In genomic region chr4:120829113-120829831, GRCh38 we compare ENCODE assay signal across 21 cellular contexts.
DNase-seq lines count a peak whose midpoint lies in the region; ATAC-seq, FAIRE-seq and TF ChIP-seq lines count a peak whose summit lies in the region.
"Had no signal": no experiment of that assay in that cellular context is flagged by ENCODE, and none has a peak within 500 bp of the region (broad histone marks: within the 10 kb centered on the region; RNA-seq: fewer than 3 reads in every experiment).

No MANE protein-coding gene starts in this region.

- no peak overlapping the region for H3K27ac Mint-ChIP-seq in stimulated activated naive CD8-positive, alpha-beta T cell treated with anti-CD3 and anti-CD28 coated beads, Interleukin-15, amount 100 ng/mL, for 72 hours
- H3K27ac Mint-ChIP-seq: activated CD4-positive, alpha-beta T cell treated with anti-CD3 and anti-CD28 coated beads, Interleukin-2, amount 10 ng/mL, durations not matched to agents 7 days and 5 days; activated naive CD8-positive, alpha-beta T cell treated with anti-CD3 and anti-CD28 coated beads, Interleukin-2, amount 10 ng/mL, durations not matched to agents 7 days and 5 days; CD4-positive, alpha-beta T cell; T-cell; type B pancreatic cell had no signal

- H3K4me3 ChIP-seq in AG10803 (ENCODE audit: low read length) (no peak overlapping the region), hepatocyte (no peak overlapping the region), HepG2 (replicated peaks in 1 of 3; ENCODE audit: insufficient read depth in 1 of 3, low read depth in 2 of 3, low read length in 3 of 3) (no peak overlapping the region)

- no peak for ATAC-seq in HepG2
- no peak for ATAC-seq in stimulated activated naive CD8-positive, alpha-beta T cell treated with anti-CD3 and anti-CD28 coated beads, Interleukin-15, amount 100 ng/mL, for 72 hours
- ATAC-seq: left colon, T-cell had no signal

- no peaks in the 10 kb centered on the region for H3K79me2 ChIP-seq in hepatocyte
- no peaks in the 10 kb centered on the region for H3K79me2 ChIP-seq in HepG2 (ENCODE audit: insufficient read depth, low read length)

- 57% methylated on average over 4 of the region's 4 CpGs for WGBS in hepatocyte (ENCODE audit: low lambda C conversion rate, missing lambda C conversion rate)
- WGBS in HepG2 (ENCODE audit: low lambda C conversion rate), result 14% methylated on average over 4 of the region's 4 CpGs

- no peak for TF ChIP-seq CTCF in AG10803 (conservative IDR thresholded peaks at IDR 0.05; ENCODE audit: low read length)
- TF ChIP-seq CTCF in hepatocyte (IDR thresholded peaks at IDR 0.05; ENCODE audit: poor library complexity), result no peak
- TF ChIP-seq CTCF in HepG2 (CRISPR knock-in tag; IDR thresholded peaks at IDR 0.05), result no peak

- H3K4me3 Mint-ChIP-seq in stimulated activated naive CD8-positive, alpha-beta T cell treated with anti-CD3 and anti-CD28 coated beads, Interleukin-15, amount 100 ng/mL, for 72 hours, result no peak overlapping the region
- H3K4me3 Mint-ChIP-seq: activated CD4-positive, alpha-beta T cell treated with anti-CD3 and anti-CD28 coated beads, Interleukin-2, amount 10 ng/mL, durations not matched to agents 7 days and 5 days; activated naive CD8-positive, alpha-beta T cell treated with anti-CD3 and anti-CD28 coated beads, Interleukin-2, amount 10 ng/mL, durations not matched to agents 7 days and 5 days; CD4-positive, alpha-beta T cell; nephron; T-cell; type B pancreatic cell had no signal

- H3K27me3 Mint-ChIP-seq in stimulated activated naive CD8-positive, alpha-beta T cell treated with anti-CD3 and anti-CD28 coated beads, Interleukin-15, amount 100 ng/mL, for 72 hours, result no peaks in the 10 kb centered on the region
- H3K27me3 Mint-ChIP-seq: activated naive CD8-positive, alpha-beta T cell treated with anti-CD3 and anti-CD28 coated beads, Interleukin-2, amount 10 ng/mL, durations not matched to agents 7 days and 5 days; CD4-positive, alpha-beta T cell; T-cell; type B pancreatic cell had no signal

- DNase-seq in AG10803 (ENCODE audit: low read depth) (peak; percentile 69), NCI-H2081 treated with DMSO at 0.1 percent for 48 hours (lab: John Stamatoyannopoulos, UW) (peak; percentile 4), amniotic epithelial cell (ENCODE audit: low read depth) (peak; percentile 40), hepatocyte (ENCODE audit: low spot score) (no peak), NCI-H1436 (lab: John Stamatoyannopoulos, UW) (no peak), T-helper 1 cell (no peak), HepG2 (ENCODE audit: low spot score) (no peak)
- DNase-seq in stimulated activated naive CD8-positive, alpha-beta T cell treated with anti-CD3 and anti-CD28 coated beads, Interleukin-15, amount 100 ng/mL, for 72 hours, result no peak
- DNase-seq: activated CD4-positive, alpha-beta T cell treated with anti-CD3 and anti-CD28 coated beads, Interleukin-2, amount 10 ng/mL, durations not matched to agents 7 days and 5 days; activated naive CD8-positive, alpha-beta T cell treated with anti-CD3 and anti-CD28 coated beads, Interleukin-2, amount 10 ng/mL, durations not matched to agents 7 days and 5 days; CD4-positive, alpha-beta T cell; central memory CD4-positive, alpha-beta T cell; left colon; midbrain; NCI-H1694 treated with DMSO at 0.1 percent for 48 hours; stimulated activated CD4-positive, alpha-beta T cell treated with anti-CD3 and anti-CD28 coated beads, Interleukin-12 subunit alpha, Interleukin-12 subunit beta, amount 100 ng/mL, for 4 hours; T-cell had no signal

- POLR2A ChIA-PET in HepG2 (lab: Yijun Ruan, JAX), result no interaction called here

- no peak for FAIRE-seq in HepG2 (lab: Jason Lieb, UNC)
- FAIRE-seq: G401.6 had no signal

- H3K27me3 ChIP-seq in hepatocyte (no peaks in the 10 kb centered on the region), HepG2 (ENCODE audit: control insufficient read depth in 1 of 2, insufficient read depth in 2 of 2, low read length in 2 of 2) (no peaks in the 10 kb centered on the region)

- no TSS peak for BruUV-seq in HepG2 (replicated peaks; lab: Mats Ljungman, UMichigan)

- H3K4me1 ChIP-seq in hepatocyte (ENCODE audit: insufficient read depth) (no peaks in the 10 kb centered on the region), HepG2 (ENCODE audit: insufficient read depth, low read length) (no peaks in the 10 kb centered on the region)

- TF ChIP-seq RAD21 in HepG2 (CRISPR knock-in tag; IDR thresholded peaks at IDR 0.05), result no peak

- in situ Hi-C loops in HepG2 (cut with HindIII; ENCODE audit: extremely low pct_ligation_motif_present, low pct_unique_long_range_greater_than_20kb), result no loop called here

- no peaks in the 10 kb centered on the region for H3K36me3 ChIP-seq in hepatocyte (replicated peaks; ENCODE audit: insufficient read depth, low read depth)
- no peaks in the 10 kb centered on the region for H3K36me3 ChIP-seq in HepG2 (replicated peaks in 1 of 2; ENCODE audit: control insufficient read depth in 1 of 2, insufficient read depth in 2 of 2, low read length in 2 of 2)

- no peaks in the 10 kb centered on the region for H3K4me1 Mint-ChIP-seq in stimulated activated naive CD8-positive, alpha-beta T cell treated with anti-CD3 and anti-CD28 coated beads, Interleukin-15, amount 100 ng/mL, for 72 hours
- H3K4me1 Mint-ChIP-seq: activated CD4-positive, alpha-beta T cell treated with anti-CD3 and anti-CD28 coated beads, Interleukin-2, amount 10 ng/mL, durations not matched to agents 7 days and 5 days; activated naive CD8-positive, alpha-beta T cell treated with anti-CD3 and anti-CD28 coated beads, Interleukin-2, amount 10 ng/mL, durations not matched to agents 7 days and 5 days; T-cell had no signal

- no peaks in the 10 kb centered on the region for H4K20me1 ChIP-seq in hepatocyte (ENCODE audit: insufficient read depth, poor library complexity, severe bottlenecking)
- H4K20me1 ChIP-seq in HepG2 (ENCODE audit: insufficient read depth, low read length), result no peaks in the 10 kb centered on the region

- no peak overlapping the region for H2AFZ ChIP-seq in hepatocyte
- no peak overlapping the region for H2AFZ ChIP-seq in HepG2 (ENCODE audit: low read length)

- H3K27ac ChIP-seq in hepatocyte (peak overlapping the region; percentile 3), HepG2 (ENCODE audit: extremely low read length, insufficient read depth, low read length) (no peak overlapping the region)
- H3K27ac ChIP-seq: epithelial cell of prostate had no signal

- CTCF ChIA-PET in HepG2 (lab: Yijun Ruan, JAX; ENCODE audit: low intra/inter-chr PET ratio, low total read pairs), result no interaction called here

- H3K4me2 ChIP-seq in hepatocyte, result no peak overlapping the region
- no peak overlapping the region for H3K4me2 ChIP-seq in HepG2 (ENCODE audit: low read depth, low read length)

- no peaks in the 10 kb centered on the region for H3K9me2 ChIP-seq in hepatocyte (replicated peaks; ENCODE audit: insufficient read depth)

- intact Hi-C loops in HepG2 (cut with micrococcal nuclease; ENCODE audit: unreplicated experiment), result no loop called here

- TF ChIP-seq POLR2A in HepG2 (IDR thresholded peaks at IDR 0.05; ENCODE audit: insufficient read depth in 1 of 2, low read depth in 2 of 2, low read length in 2 of 2), result no peak

- H3K9me3 ChIP-seq in hepatocyte (ENCODE audit: low read depth) (no peaks in the 10 kb centered on the region), HepG2 (ENCODE audit: low read length) (no peaks in the 10 kb centered on the region)

- peaks cover 5 to 10% of the 10 kb centered on the region in 2 donors for H3K9me3 Mint-ChIP-seq in stimulated activated naive CD8-positive, alpha-beta T cell treated with anti-CD3 and anti-CD28 coated beads, Interleukin-15, amount 100 ng/mL, for 72 hours
- H3K9me3 Mint-ChIP-seq: activated naive CD8-positive, alpha-beta T cell treated with anti-CD3 and anti-CD28 coated beads, Interleukin-2, amount 10 ng/mL, durations not matched to agents 7 days and 5 days; nephron; type B pancreatic cell had no signal

- TF ChIP-seq EP300 in HepG2 (IDR thresholded peaks at IDR 0.05; ENCODE audit: low read depth in 2 of 2, low read length in 2 of 2) (no peak), HepG2 (CRISPR knock-in tag; IDR thresholded peaks at IDR 0.05; ENCODE audit: borderline replicate concordance) (no peak)

- H3K9ac ChIP-seq in HepG2 (ENCODE audit: insufficient read depth, low read depth, low read length), result no peak overlapping the region

TF ChIP-seq in HepG2, 621 proteins besides CTCF, POLR2A, EP300 and RAD21 (continues in another document):
- no peak for TF ChIP-seq ZNF556 (CRISPR knock-in tag; IDR thresholded peaks at IDR 0.05; ENCODE audit: borderline replicate concordance)
- TF ChIP-seq ZNF674 (CRISPR knock-in tag; IDR thresholded peaks at IDR 0.05; ENCODE audit: low read depth), result no peak
- no peak for TF ChIP-seq SKI (IDR thresholded peaks at IDR 0.05; ENCODE audit: partially characterized antibody)
- no peak for TF ChIP-seq TIGD3 (CRISPR knock-in tag; IDR thresholded peaks at IDR 0.05; ENCODE audit: borderline replicate concordance)
- TF ChIP-seq CBX1 (IDR thresholded peaks at IDR 0.05; ENCODE audit: low read depth), result no peak
- no peak for TF ChIP-seq MED1 (CRISPR knock-in tag; IDR thresholded peaks at IDR 0.05)
- TF ChIP-seq FOXK1 (CRISPR knock-in tag; IDR thresholded peaks at IDR 0.05; ENCODE audit: borderline replicate concordance, low read depth), result no peak
- no peak for TF ChIP-seq NCOR1 (IDR thresholded peaks at IDR 0.05; ENCODE audit: borderline replicate concordance, low read length)
- no peak for TF ChIP-seq ETV6 (CRISPR knock-in tag; conservative IDR thresholded peaks at IDR 0.05)
- no peak for TF ChIP-seq AGO1 (IDR thresholded peaks at IDR 0.05; ENCODE audit: low read depth, low read length, poor library complexity, severe bottlenecking)
- TF ChIP-seq ATRX (CRISPR knock-in tag; IDR thresholded peaks at IDR 0.05; ENCODE audit: borderline replicate concordance), result no peak
- no peak for TF ChIP-seq ZNF652 (CRISPR knock-in tag; IDR thresholded peaks at IDR 0.05; ENCODE audit: borderline replicate concordance, low read depth)
- TF ChIP-seq ZBTB38 (CRISPR knock-in tag; IDR thresholded peaks at IDR 0.05), result no peak
- TF ChIP-seq EZH2 (conservative IDR thresholded peaks at IDR 0.05; ENCODE audit: low read depth, low read length), result no peak
- TF ChIP-seq RELA (CRISPR knock-in tag; IDR thresholded peaks at IDR 0.05), result no peak

Comparison
In these comparisons a context has a peak if more than half of its experiments do, and no peak if none do; other contexts are left out.
1. DNase-seq: peak in AG10803 (single experiment), NCI-H2081 treated with DMSO at 0.1 percent for 48 hours (single experiment) and amniotic epithelial cell (single experiment); none in hepatocyte (single experiment), NCI-H1436 (single experiment), T-helper 1 cell (0 of 5), HepG2 (single experiment) and stimulated activated naive CD8-positive, alpha-beta T cell treated with anti-CD3 and anti-CD28 coated beads, Interleukin-15, amount 100 ng/mL, for 72 hours (0 of 2).